8 cellular contexts compared by ENCODE assay signal in genomic region chr12:123232807-123233504, GRCh38. TPM values are rescaled to one million over a fixed set of nuclear protein-coding genes. Genes with fewer than 3 reads are reported as not detected.
DNase-seq lines count a peak whose midpoint lies in the region; ATAC-seq and TF ChIP-seq lines count a peak whose summit lies in the region.

Gene MPHOSPH9, minus strand, starts transcription at chr12:123233141. Its CDS starts 2,777 bp downstream, at chr12:123230364.
Gene MTRFR, plus strand, starts transcription at chr12:123233436. Its CDS starts 20,239 bp downstream, at chr12:123253675.

- H3K9me3 ChIP-seq in BE2C (no peaks in the 10 kb centered on the region), colonic mucosa (no peaks in the 10 kb centered on the region)

- peak within 1 kb of the TSS; percentile 92 for H3K4me3 ChIP-seq in BE2C (ENCODE audit: low read depth, low read length)
- H3K4me3 ChIP-seq in colonic mucosa: peak within 1 kb of the TSS; percentile 75

- H3K36me3 ChIP-seq in BE2C (peaks cover 25% of the 10 kb centered on the region), colonic mucosa (no peaks in the 10 kb centered on the region)

- H3K27ac ChIP-seq in colonic mucosa: peak within 1 kb of the TSS; percentile 85
- peak within 1 kb of the TSS; percentile 94 for H3K27ac ChIP-seq in layer of hippocampus (ENCODE audit: low read depth, low read length)

- peak; percentile 79 for ATAC-seq in HG03460 (IDR thresholded peaks at IDR 0.05; ENCODE audit: unreplicated experiment)

- TF ChIP-seq CTCF in BE2C (IDR thresholded peaks at IDR 0.05; ENCODE audit: low read depth, low read length) (no peak), colonic mucosa (IDR thresholded peaks at IDR 0.05) (no peak)

- peaks cover 2% of the 10 kb centered on the region for H3K4me1 ChIP-seq in BE2C
- H3K4me1 ChIP-seq in colonic mucosa: no peaks in the 10 kb centered on the region

- DNase-seq in BE2C (peak; percentile 99), GM19240 (ENCODE audit: insufficient read length, low spot score) (peak; percentile 70), NCI-H526 (lab: John Stamatoyannopoulos, UW) (peak; percentile 99 to 100), colonic mucosa (peak; percentile 99)
- DNase-seq in activated CD4-positive, alpha-beta T cell treated with anti-CD3 and anti-CD28 coated beads for 48 hours: peak; percentile 99
- peak; percentile 94 to 97 for DNase-seq in stimulated activated CD4-positive, alpha-beta T cell treated with anti-CD3 and anti-CD28 coated beads, Interleukin-1b, Interleukin-23, amount 100 ng/mL, for 4 hours (ENCODE audit: low read depth in 2 of 2)

- peak within 1 kb of the TSS; percentile 85 to 98 for H3K9ac ChIP-seq in colonic mucosa (ENCODE audit: low read depth in 2 of 2, low read length in 2 of 2)

- no peaks in the 10 kb centered on the region for H3K27me3 ChIP-seq in BE2C
- no peaks in the 10 kb centered on the region for H3K27me3 ChIP-seq in colonic mucosa
- no peaks in the 10 kb centered on the region for H3K27me3 ChIP-seq in layer of hippocampus (ENCODE audit: control insufficient read depth, insufficient read depth, low read length)

- intact Hi-C loops in colonic mucosa (cut with DNase I): loop anchor here (10.0 kb wide), 2 partner anchors 78 to 368 kb away; partner anchors contain the start of gene PITPNM2

RNA-seq across cellular contexts. Expression of gene MPHOSPH9, which starts in this region (rescaled TPM):
- polyA plus RNA-seq in BE2C (2012; ENCODE audit: insufficient read depth, insufficient read length, low read depth): 11.3 TPM
- total RNA-seq in colonic mucosa: 10 to 100 TPM; 15.5 to 35.7 TPM

RNA-seq across cellular contexts. Expression of gene MTRFR, which starts in this region (rescaled TPM):
- polyA plus RNA-seq in BE2C (2012; ENCODE audit: insufficient read depth, insufficient read length, low read depth): 35.6 TPM
- 10 to 100 TPM; 10.6 to 17.4 TPM for total RNA-seq in colonic mucosa

Comparison
In these comparisons a context has a peak if more than half of its experiments do, and no peak if none do; other contexts are left out.
1. Peak in every context shown above with its lines: DNase-seq, ATAC-seq, H3K4me3 ChIP-seq and H3K27ac ChIP-seq.